ENCODE assay signal across 1 cellular context in the genomic region with DNA sequence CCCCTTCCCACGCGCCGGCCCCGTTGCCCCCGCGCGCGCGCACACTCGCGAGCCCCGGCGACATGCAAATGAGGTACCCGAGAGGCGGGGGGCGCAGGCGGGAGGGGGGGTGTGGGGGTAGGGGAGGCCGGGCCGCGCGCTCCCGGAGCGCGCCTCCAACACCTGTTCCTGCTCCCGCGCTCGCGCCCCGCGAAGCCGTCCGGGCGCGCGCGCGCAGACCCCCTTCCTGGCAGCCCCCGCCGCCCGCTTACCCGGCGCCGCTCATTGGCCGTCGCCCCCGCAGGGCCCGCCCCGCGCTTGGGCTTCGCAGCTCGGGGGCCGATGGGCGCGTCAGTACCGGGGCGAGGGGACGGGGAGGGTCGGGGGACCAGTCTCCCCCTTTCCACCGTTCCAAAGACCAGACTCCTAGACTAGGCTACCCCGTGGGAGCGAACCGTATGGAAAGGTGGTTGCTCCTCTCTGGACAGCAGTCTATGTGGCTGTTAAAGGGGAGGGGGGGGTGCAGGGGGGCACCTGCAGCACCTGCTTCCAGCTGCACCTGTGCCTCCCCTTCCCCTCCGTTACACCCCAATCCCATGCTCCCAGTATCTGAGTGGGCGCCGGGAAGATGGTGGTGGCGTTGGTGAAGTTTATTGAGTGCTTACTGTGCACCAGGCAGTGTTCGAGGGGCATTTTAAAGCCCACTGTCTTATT.
TF ChIP-seq lines count a peak whose summit lies in the region.

No MANE protein-coding gene starts in this region.

TF ChIP-seq in liver, 16 proteins besides CTCF, POLR2A, EP300 and RAD21 (continued from another document):
- TF ChIP-seq, protein P1, sequence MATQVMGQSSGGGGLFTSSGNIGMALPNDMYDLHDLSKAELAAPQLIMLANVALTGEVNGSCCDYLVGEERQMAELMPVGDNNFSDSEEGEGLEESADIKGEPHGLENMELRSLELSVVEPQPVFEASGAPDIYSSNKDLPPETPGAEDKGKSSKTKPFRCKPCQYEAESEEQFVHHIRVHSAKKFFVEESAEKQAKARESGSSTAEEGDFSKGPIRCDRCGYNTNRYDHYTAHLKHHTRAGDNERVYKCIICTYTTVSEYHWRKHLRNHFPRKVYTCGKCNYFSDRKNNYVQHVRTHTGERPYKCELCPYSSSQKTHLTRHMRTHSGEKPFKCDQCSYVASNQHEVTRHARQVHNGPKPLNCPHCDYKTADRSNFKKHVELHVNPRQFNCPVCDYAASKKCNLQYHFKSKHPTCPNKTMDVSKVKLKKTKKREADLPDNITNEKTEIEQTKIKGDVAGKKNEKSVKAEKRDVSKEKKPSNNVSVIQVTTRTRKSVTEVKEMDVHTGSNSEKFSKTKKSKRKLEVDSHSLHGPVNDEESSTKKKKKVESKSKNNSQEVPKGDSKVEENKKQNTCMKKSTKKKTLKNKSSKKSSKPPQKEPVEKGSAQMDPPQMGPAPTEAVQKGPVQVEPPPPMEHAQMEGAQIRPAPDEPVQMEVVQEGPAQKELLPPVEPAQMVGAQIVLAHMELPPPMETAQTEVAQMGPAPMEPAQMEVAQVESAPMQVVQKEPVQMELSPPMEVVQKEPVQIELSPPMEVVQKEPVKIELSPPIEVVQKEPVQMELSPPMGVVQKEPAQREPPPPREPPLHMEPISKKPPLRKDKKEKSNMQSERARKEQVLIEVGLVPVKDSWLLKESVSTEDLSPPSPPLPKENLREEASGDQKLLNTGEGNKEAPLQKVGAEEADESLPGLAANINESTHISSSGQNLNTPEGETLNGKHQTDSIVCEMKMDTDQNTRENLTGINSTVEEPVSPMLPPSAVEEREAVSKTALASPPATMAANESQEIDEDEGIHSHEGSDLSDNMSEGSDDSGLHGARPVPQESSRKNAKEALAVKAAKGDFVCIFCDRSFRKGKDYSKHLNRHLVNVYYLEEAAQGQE (IDR thresholded peaks at IDR 0.05) = no peak
- TF ChIP-seq YY1 (IDR thresholded peaks at IDR 0.05) (no peak), JUND (IDR thresholded peaks at IDR 0.05) (no peak), HNF4A (conservative IDR thresholded peaks at IDR 0.05) (no peak), GABPA (IDR thresholded peaks at IDR 0.05 in 1 of 2, conservative IDR thresholded peaks at IDR 0.05 in 1 of 2) (no peak), SP1 (IDR thresholded peaks at IDR 0.05) (no peak), RXRA (IDR thresholded peaks at IDR 0.05) (no peak)
- TF ChIP-seq, protein P2, sequence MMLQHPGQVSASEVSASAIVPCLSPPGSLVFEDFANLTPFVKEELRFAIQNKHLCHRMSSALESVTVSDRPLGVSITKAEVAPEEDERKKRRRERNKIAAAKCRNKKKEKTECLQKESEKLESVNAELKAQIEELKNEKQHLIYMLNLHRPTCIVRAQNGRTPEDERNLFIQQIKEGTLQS (IDR thresholded peaks at IDR 0.05) = no peak
